Comparison of ENCODE assay signal across 39 cellular contexts in genomic region chr2:94877129-94877528, GRCh38. TPM values are rescaled to one million over a fixed set of nuclear protein-coding genes. Genes with fewer than 3 reads are reported as not detected.
"Had no signal": no experiment of that assay in that cellular context is flagged by ENCODE, and none has a peak within 500 bp of the region (broad histone marks: within the 10 kb centered on the region; RNA-seq: fewer than 3 reads in every experiment).

No MANE protein-coding gene starts in this region.

- H3K27me3 ChIP-seq: MG63 had no signal

- H3K27ac ChIP-seq: KMS-11 had no signal

- H3K9me3 ChIP-seq: MG63 had no signal

- H3K4me3 ChIP-seq: MG63 had no signal

- DNase-seq: Karpas-422, Kasumi-1, KG1, MG63, MM.1S, MV-4-11, NCI-H1048, NCI-H1092, NCI-H1092 treated with DMSO at 0.1 percent for 48 hours, NCI-H1105, NCI-H1105 treated with DMSO at 0.1 percent for 48 hours, NCI-H1417, NCI-H1417 treated with DMSO at 0.1 percent for 48 hours, NCI-H1436, NCI-H1436 treated with DMSO at 0.1 percent for 48 hours, NCI-H146, NCI-H1694, NCI-H1694 treated with DMSO at 0.1 percent for 48 hours, NCI-H187, NCI-H187 treated with DMSO at 0.1 percent for 48 hours, NCI-H1930, NCI-H2029, NCI-H2029 treated with DMSO at 0.1 percent for 48 hours, NCI-H2081, NCI-H2081 treated with DMSO at 0.1 percent for 48 hours, NCI-H2107, NCI-H2171, NCI-H2171 treated with DMSO at 0.1 percent for 48 hours, NCI-H2227 treated with DMSO at 0.1 percent for 48 hours, NCI-H226, NCI-H345, NCI-H446, NCI-H446 treated with DMSO at 0.1 percent for 48 hours, NCI-H510A had no signal

- H3K36me3 ChIP-seq: MG63 had no signal

RNA-seq across cellular contexts. Expression of gene TEKT4, which starts 5.9 kb away (rescaled TPM):
- total RNA-seq: LHCN-M2, M059J, MCF 10A, NCI-H460 had no signal
